2 cellular contexts compared by ENCODE assay signal in the genomic region with DNA sequence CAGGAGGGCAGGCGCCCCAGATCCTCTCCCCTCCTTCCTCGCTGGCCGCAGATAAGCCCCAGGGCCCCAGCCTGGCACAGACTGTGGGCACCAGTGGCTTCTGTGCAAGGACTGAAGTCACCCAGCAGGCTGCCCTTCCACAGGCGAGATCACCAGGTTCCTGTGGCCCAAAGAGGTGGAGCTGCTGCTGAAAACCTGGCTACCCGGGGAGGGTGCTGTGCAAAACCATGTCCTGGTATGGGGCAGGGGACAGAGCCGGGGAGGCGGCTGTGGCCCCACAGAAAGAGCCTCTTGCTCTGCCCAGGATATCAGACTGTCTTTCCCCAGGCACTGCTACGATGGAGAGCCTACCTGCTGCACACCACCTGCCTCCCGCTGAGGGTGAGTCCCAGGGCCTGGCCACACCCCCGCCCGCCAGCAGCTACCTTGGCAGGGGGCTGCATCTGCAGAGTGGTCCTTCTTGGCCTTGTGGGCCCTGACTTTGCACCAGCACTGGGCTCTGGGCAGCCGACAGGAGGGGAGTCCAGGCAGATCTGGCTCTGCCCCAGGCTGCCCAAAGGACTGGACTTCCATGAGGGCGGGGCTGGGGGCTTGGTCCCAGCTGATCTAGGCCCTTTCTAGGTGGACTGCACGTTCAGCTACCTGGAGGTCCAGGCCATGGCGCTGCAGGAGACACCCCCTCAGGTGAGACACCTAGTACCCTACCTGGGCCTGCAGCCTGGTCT.
TF ChIP-seq lines count a peak whose summit lies in the region.

No MANE protein-coding gene starts in this region.

TF ChIP-seq in GM23338, 12 proteins besides CTCF, POLR2A, EP300 and RAD21 (continues in another document):
- TF ChIP-seq ZNF462 (CRISPR knock-in tag; IDR thresholded peaks at IDR 0.05) (no peak), ZNF114 (CRISPR knock-in tag; IDR thresholded peaks at IDR 0.05) (no peak), EZH2 (IDR thresholded peaks at IDR 0.05; ENCODE audit: low read depth, unreplicated experiment) (no peak), EZH2phosphoT487 (IDR thresholded peaks at IDR 0.05; ENCODE audit: unreplicated experiment) (no peak), JUNB (IDR thresholded peaks at IDR 0.05; ENCODE audit: unreplicated experiment) (no peak), ZNF331 (CRISPR knock-in tag; IDR thresholded peaks at IDR 0.05; ENCODE audit: low read depth) (no peak)
- TF ChIP-seq, protein P1, sequence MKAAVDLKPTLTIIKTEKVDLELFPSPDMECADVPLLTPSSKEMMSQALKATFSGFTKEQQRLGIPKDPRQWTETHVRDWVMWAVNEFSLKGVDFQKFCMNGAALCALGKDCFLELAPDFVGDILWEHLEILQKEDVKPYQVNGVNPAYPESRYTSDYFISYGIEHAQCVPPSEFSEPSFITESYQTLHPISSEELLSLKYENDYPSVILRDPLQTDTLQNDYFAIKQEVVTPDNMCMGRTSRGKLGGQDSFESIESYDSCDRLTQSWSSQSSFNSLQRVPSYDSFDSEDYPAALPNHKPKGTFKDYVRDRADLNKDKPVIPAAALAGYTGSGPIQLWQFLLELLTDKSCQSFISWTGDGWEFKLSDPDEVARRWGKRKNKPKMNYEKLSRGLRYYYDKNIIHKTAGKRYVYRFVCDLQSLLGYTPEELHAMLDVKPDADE (IDR thresholded peaks at IDR 0.05) = no peak
- TF ChIP-seq, protein P2, sequence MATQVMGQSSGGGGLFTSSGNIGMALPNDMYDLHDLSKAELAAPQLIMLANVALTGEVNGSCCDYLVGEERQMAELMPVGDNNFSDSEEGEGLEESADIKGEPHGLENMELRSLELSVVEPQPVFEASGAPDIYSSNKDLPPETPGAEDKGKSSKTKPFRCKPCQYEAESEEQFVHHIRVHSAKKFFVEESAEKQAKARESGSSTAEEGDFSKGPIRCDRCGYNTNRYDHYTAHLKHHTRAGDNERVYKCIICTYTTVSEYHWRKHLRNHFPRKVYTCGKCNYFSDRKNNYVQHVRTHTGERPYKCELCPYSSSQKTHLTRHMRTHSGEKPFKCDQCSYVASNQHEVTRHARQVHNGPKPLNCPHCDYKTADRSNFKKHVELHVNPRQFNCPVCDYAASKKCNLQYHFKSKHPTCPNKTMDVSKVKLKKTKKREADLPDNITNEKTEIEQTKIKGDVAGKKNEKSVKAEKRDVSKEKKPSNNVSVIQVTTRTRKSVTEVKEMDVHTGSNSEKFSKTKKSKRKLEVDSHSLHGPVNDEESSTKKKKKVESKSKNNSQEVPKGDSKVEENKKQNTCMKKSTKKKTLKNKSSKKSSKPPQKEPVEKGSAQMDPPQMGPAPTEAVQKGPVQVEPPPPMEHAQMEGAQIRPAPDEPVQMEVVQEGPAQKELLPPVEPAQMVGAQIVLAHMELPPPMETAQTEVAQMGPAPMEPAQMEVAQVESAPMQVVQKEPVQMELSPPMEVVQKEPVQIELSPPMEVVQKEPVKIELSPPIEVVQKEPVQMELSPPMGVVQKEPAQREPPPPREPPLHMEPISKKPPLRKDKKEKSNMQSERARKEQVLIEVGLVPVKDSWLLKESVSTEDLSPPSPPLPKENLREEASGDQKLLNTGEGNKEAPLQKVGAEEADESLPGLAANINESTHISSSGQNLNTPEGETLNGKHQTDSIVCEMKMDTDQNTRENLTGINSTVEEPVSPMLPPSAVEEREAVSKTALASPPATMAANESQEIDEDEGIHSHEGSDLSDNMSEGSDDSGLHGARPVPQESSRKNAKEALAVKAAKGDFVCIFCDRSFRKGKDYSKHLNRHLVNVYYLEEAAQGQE (IDR thresholded peaks at IDR 0.05; ENCODE audit: unreplicated experiment) = no peak

TF ChIP-seq in WTC11, 78 proteins besides CTCF, POLR2A, EP300 and RAD21:
- TF ChIP-seq ZNF138 (CRISPR knock-in tag; conservative IDR thresholded peaks at IDR 0.05) = 0 out of 2 replicates have a peak, but pooled peaks have one; percentile 51
- no peak for TF ChIP-seq E2F5 (CRISPR knock-in tag; IDR thresholded peaks at IDR 0.05)
